In the genomic region with DNA sequence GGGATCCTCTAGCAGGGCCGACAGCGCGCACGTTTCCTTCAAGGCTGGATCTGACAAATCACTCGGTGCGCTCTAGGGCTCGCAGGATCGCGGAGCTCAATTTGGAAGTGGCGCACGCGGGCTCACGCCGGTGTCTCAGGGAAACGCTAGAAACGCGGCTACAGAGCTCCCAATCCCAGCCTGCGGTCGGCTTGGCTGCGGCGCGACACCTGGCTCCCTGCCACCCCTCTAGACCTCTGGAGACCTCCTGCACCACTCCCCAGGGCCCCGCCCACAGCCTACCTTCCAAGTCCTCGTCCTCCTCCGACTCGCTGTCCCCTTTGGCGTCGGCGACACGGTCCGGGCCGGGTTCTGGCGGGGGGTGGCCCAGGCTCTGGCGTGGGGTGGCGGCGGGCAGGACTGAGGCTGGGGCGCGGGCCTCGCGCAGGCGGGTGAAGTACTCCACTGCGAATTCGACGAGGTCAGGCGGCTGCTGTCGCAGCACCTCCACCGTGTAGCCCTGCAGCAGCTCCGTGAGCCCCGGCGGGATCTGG, we compare ENCODE assay signal across 1 cellular context.
TF ChIP-seq lines count a peak whose summit lies in the region.

No MANE protein-coding gene starts in this region.

TF ChIP-seq in HepG2, 621 proteins besides CTCF, POLR2A, EP300 and RAD21 (continues in another document):
- TF ChIP-seq ZFP41 (CRISPR knock-in tag; IDR thresholded peaks at IDR 0.05; ENCODE audit: borderline replicate concordance) (no peak), ZC3H13 (CRISPR knock-in tag; IDR thresholded peaks at IDR 0.05) (peak; percentile 79), ZNF577 (CRISPR knock-in tag; IDR thresholded peaks at IDR 0.05; ENCODE audit: borderline replicate concordance, low read depth) (no peak), XBP1 (CRISPR knock-in tag; IDR thresholded peaks at IDR 0.05) (no peak), RXRA (CRISPR knock-in tag; IDR thresholded peaks at IDR 0.05) (peak; percentile 46; the same call in 1 of the 2 replicates), AGO1 (IDR thresholded peaks at IDR 0.05; ENCODE audit: low read depth, low read length, poor library complexity, severe bottlenecking) (no peak), HDAC6 (IDR thresholded peaks at IDR 0.05; ENCODE audit: low read depth, low read length) (no peak), ZFP36L1 (CRISPR knock-in tag; IDR thresholded peaks at IDR 0.05) (no peak), FOXA3 (CRISPR knock-in tag; IDR thresholded peaks at IDR 0.05) (no peak), NONO (IDR thresholded peaks at IDR 0.05) (no peak), NONO (CRISPR knock-in tag; conservative IDR thresholded peaks at IDR 0.05) (peak; percentile 15; the same call in 1 of the 2 replicates), ZNF296 (CRISPR knock-in tag; conservative IDR thresholded peaks at IDR 0.05) (peak; percentile 69; the same call in 1 of the 2 replicates), ZNF30 (CRISPR knock-in tag; IDR thresholded peaks at IDR 0.05) (peak; percentile 54; the same call in 1 of the 2 replicates), HNRNPLL (IDR thresholded peaks at IDR 0.05; ENCODE audit: low read depth, low read length, poor library complexity, severe bottlenecking) (peak; percentile 96), MBNL3 (CRISPR knock-in tag; conservative IDR thresholded peaks at IDR 0.05) (no peak), PCBP2 (optimal IDR thresholded peaks at IDR 0.05; ENCODE audit: low read depth, low read length, poor library complexity, severe bottlenecking) (no peak), ZBTB3 (CRISPR knock-in tag; IDR thresholded peaks at IDR 0.05; ENCODE audit: borderline replicate concordance, low read depth) (no peak; the same call in 1 of the 2 replicates), ZNF746 (CRISPR knock-in tag; IDR thresholded peaks at IDR 0.05) (0 out of 2 replicates have a peak, but pooled peaks have one; percentile 12), GZF1 (CRISPR knock-in tag; IDR thresholded peaks at IDR 0.05) (no peak), ZNF672 (CRISPR knock-in tag; IDR thresholded peaks at IDR 0.05) (no peak), KLF16 (CRISPR knock-in tag; IDR thresholded peaks at IDR 0.05) (no peak), ZNF317 (CRISPR knock-in tag; IDR thresholded peaks at IDR 0.05) (0 out of 2 replicates have a peak, but pooled peaks have one; percentile 38), ATRX (CRISPR knock-in tag; IDR thresholded peaks at IDR 0.05; ENCODE audit: borderline replicate concordance) (no peak), ETV6 (CRISPR knock-in tag; conservative IDR thresholded peaks at IDR 0.05) (no peak), ZNF329 (CRISPR knock-in tag; IDR thresholded peaks at IDR 0.05; ENCODE audit: low read depth) (no peak), SRSF1 (optimal IDR thresholded peaks at IDR 0.05; ENCODE audit: low read depth, low read length) (no peak), MAF1 (CRISPR knock-in tag; IDR thresholded peaks at IDR 0.05; ENCODE audit: borderline replicate concordance) (0 out of 2 replicates have a peak, but pooled peaks have one; percentile 48)
- TF ChIP-seq, protein P1, sequence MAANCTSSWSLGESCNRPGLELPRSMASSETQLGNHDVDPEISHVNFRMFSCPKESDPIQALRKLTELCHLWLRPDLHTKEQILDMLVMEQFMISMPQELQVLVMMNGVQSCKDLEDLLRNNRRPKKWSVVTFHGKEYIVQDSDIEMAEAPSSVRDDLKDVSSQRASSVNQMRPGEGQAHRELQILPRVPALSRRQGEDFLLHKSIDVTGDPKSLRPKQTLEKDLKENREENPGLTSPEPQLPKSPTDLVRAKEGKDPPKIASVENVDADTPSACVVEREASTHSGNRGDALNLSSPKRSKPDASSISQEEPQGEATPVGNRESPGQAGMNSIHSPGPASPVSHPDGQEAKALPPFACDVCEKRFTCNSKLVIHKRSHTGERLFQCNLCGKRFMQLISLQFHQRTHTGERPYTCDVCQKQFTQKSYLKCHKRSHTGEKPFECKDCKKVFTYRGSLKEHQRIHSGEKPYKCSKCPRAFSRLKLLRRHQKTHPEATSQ (CRISPR knock-in tag; IDR thresholded peaks at IDR 0.05; ENCODE audit: borderline replicate concordance) = 0 out of 2 replicates have a peak, but pooled peaks have one; percentile 33
- TF ChIP-seq, protein P2, sequence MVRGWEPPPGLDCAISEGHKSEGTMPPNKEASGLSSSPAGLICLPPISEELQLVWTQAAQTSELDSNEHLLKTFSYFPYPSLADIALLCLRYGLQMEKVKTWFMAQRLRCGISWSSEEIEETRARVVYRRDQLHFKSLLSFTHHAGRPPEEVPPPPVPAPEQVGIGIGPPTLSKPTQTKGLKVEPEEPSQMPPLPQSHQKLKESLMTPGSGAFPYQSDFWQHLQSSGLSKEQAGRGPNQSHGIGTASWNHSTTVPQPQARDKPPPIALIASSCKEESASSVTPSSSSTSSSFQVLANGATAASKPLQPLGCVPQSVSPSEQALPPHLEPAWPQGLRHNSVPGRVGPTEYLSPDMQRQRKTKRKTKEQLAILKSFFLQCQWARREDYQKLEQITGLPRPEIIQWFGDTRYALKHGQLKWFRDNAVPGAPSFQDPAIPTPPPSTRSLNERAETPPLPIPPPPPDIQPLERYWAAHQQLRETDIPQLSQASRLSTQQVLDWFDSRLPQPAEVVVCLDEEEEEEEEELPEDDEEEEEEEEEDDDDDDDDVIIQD (CRISPR knock-in tag; IDR thresholded peaks at IDR 0.05; ENCODE audit: low read depth) = 0 out of 2 replicates have a peak, but pooled peaks have one; percentile 12
- TF ChIP-seq, protein P3, sequence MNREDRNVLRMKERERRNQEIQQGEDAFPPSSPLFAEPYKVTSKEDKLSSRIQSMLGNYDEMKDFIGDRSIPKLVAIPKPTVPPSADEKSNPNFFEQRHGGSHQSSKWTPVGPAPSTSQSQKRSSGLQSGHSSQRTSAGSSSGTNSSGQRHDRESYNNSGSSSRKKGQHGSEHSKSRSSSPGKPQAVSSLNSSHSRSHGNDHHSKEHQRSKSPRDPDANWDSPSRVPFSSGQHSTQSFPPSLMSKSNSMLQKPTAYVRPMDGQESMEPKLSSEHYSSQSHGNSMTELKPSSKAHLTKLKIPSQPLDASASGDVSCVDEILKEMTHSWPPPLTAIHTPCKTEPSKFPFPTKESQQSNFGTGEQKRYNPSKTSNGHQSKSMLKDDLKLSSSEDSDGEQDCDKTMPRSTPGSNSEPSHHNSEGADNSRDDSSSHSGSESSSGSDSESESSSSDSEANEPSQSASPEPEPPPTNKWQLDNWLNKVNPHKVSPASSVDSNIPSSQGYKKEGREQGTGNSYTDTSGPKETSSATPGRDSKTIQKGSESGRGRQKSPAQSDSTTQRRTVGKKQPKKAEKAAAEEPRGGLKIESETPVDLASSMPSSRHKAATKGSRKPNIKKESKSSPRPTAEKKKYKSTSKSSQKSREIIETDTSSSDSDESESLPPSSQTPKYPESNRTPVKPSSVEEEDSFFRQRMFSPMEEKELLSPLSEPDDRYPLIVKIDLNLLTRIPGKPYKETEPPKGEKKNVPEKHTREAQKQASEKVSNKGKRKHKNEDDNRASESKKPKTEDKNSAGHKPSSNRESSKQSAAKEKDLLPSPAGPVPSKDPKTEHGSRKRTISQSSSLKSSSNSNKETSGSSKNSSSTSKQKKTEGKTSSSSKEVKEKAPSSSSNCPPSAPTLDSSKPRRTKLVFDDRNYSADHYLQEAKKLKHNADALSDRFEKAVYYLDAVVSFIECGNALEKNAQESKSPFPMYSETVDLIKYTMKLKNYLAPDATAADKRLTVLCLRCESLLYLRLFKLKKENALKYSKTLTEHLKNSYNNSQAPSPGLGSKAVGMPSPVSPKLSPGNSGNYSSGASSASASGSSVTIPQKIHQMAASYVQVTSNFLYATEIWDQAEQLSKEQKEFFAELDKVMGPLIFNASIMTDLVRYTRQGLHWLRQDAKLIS (CRISPR knock-in tag; IDR thresholded peaks at IDR 0.05) = no peak
- TF ChIP-seq, protein P4, sequence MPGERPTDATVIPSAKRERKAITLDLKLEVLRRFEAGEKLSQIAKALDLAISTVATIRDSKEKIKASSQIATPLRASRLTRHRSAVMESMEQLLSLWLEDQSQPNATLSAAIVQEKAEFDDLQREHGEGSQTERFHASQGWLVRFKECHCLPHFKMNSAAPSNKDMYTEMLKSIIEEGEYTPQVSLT (CRISPR knock-in tag; IDR thresholded peaks at IDR 0.05; ENCODE audit: borderline replicate concordance, low read depth) = no peak
- TF ChIP-seq, protein P5, sequence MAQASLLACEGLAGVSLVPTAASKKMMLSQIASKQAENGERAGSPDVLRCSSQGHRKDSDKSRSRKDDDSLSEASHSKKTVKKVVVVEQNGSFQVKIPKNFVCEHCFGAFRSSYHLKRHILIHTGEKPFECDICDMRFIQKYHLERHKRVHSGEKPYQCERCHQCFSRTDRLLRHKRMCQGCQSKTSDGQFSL (CRISPR knock-in tag; IDR thresholded peaks at IDR 0.05) = peak; percentile 56; the same call in 1 of the 2 replicates
- TF ChIP-seq, protein P6, sequence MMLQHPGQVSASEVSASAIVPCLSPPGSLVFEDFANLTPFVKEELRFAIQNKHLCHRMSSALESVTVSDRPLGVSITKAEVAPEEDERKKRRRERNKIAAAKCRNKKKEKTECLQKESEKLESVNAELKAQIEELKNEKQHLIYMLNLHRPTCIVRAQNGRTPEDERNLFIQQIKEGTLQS (CRISPR knock-in tag; IDR thresholded peaks at IDR 0.05) = no peak
- TF ChIP-seq, protein P7, sequence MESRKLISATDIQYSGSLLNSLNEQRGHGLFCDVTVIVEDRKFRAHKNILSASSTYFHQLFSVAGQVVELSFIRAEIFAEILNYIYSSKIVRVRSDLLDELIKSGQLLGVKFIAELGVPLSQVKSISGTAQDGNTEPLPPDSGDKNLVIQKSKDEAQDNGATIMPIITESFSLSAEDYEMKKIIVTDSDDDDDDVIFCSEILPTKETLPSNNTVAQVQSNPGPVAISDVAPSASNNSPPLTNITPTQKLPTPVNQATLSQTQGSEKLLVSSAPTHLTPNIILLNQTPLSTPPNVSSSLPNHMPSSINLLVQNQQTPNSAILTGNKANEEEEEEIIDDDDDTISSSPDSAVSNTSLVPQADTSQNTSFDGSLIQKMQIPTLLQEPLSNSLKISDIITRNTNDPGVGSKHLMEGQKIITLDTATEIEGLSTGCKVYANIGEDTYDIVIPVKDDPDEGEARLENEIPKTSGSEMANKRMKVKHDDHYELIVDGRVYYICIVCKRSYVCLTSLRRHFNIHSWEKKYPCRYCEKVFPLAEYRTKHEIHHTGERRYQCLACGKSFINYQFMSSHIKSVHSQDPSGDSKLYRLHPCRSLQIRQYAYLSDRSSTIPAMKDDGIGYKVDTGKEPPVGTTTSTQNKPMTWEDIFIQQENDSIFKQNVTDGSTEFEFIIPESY (CRISPR knock-in tag; IDR thresholded peaks at IDR 0.05) = no peak
- TF ChIP-seq, protein P8, sequence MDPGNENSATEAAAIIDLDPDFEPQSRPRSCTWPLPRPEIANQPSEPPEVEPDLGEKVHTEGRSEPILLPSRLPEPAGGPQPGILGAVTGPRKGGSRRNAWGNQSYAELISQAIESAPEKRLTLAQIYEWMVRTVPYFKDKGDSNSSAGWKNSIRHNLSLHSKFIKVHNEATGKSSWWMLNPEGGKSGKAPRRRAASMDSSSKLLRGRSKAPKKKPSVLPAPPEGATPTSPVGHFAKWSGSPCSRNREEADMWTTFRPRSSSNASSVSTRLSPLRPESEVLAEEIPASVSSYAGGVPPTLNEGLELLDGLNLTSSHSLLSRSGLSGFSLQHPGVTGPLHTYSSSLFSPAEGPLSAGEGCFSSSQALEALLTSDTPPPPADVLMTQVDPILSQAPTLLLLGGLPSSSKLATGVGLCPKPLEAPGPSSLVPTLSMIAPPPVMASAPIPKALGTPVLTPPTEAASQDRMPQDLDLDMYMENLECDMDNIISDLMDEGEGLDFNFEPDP (CRISPR knock-in tag; conservative IDR thresholded peaks at IDR 0.05) = no peak
- TF ChIP-seq, protein P9, sequence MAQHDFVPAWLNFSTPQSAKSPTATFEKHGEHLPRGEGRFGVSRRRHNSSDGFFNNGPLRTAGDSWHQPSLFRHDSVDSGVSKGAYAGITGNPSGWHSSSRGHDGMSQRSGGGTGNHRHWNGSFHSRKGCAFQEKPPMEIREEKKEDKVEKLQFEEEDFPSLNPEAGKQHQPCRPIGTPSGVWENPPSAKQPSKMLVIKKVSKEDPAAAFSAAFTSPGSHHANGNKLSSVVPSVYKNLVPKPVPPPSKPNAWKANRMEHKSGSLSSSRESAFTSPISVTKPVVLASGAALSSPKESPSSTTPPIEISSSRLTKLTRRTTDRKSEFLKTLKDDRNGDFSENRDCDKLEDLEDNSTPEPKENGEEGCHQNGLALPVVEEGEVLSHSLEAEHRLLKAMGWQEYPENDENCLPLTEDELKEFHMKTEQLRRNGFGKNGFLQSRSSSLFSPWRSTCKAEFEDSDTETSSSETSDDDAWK (CRISPR knock-in tag; IDR thresholded peaks at IDR 0.05) = no peak
- TF ChIP-seq, protein P10, sequence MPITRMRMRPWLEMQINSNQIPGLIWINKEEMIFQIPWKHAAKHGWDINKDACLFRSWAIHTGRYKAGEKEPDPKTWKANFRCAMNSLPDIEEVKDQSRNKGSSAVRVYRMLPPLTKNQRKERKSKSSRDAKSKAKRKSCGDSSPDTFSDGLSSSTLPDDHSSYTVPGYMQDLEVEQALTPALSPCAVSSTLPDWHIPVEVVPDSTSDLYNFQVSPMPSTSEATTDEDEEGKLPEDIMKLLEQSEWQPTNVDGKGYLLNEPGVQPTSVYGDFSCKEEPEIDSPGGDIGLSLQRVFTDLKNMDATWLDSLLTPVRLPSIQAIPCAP (CRISPR knock-in tag; IDR thresholded peaks at IDR 0.05; ENCODE audit: low read depth) = no peak
- TF ChIP-seq, protein P11, sequence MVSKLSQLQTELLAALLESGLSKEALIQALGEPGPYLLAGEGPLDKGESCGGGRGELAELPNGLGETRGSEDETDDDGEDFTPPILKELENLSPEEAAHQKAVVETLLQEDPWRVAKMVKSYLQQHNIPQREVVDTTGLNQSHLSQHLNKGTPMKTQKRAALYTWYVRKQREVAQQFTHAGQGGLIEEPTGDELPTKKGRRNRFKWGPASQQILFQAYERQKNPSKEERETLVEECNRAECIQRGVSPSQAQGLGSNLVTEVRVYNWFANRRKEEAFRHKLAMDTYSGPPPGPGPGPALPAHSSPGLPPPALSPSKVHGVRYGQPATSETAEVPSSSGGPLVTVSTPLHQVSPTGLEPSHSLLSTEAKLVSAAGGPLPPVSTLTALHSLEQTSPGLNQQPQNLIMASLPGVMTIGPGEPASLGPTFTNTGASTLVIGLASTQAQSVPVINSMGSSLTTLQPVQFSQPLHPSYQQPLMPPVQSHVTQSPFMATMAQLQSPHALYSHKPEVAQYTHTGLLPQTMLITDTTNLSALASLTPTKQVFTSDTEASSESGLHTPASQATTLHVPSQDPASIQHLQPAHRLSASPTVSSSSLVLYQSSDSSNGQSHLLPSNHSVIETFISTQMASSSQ (IDR thresholded peaks at IDR 0.05; ENCODE audit: low read depth) = no peak
- TF ChIP-seq, protein P11 (CRISPR knock-in tag; IDR thresholded peaks at IDR 0.05; ENCODE audit: borderline replicate concordance) = no peak
